ENCODE assay signal across 15 cellular contexts in the genomic region with DNA sequence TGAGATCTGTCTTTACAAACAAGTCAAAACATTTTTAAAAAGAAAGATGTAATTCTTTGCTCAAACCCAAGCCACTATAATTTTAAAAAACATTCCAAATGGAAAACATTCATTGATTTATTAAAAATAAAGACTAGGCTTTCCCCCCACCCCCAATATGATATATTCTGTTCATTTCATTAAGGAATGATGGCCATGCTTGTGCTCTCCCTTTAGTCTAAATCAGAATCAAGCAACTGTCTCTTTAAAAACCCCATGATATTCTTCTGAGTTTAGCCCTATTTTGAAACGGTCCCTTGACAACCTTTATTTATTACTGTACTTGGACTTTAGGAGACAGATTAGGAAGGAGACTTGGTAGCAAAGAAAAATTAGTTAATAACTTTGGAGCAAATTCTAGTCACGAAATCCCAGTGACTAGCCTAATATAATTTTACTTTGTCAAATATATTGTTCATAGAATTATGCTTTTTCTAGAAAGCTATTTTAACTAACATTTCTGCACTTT.
"Had no signal": no experiment of that assay in that cellular context is flagged by ENCODE, and none has a peak within 500 bp of the region (broad histone marks: within the 10 kb centered on the region; RNA-seq: fewer than 3 reads in every experiment).

No MANE protein-coding gene starts in this region.

- H3K4me3 ChIP-seq: psoas muscle, spleen, upper lobe of right lung had no signal

- H3K9me3 ChIP-seq: psoas muscle, spleen, upper lobe of right lung had no signal

- DNase-seq: activated CD4-positive, alpha-beta T cell treated with anti-CD3 and anti-CD28 coated beads, Interleukin-2, amount 50 U/mL, for 4 hours; activated CD4-positive, CD25-positive, alpha-beta regulatory T cell treated with anti-CD3 and anti-CD28 coated beads, Interleukin-2, amount 50 U/mL, for 72 hours; activated naive CD4-positive, alpha-beta T cell treated with Interleukin-2 at 50 U/mL for 16 hours; activated T-cell treated with anti-CD3 and anti-CD28 coated beads for 4 hours; anterior cingulate cortex; hypothalamus; kidney glomerular epithelial cell; mesendoderm; nephron progenitor cell; psoas muscle; spleen; T-helper 9 cell; upper lobe of right lung had no signal

- H3K27ac ChIP-seq: psoas muscle, spleen, upper lobe of right lung had no signal

- H3K27me3 Mint-ChIP-seq: stimulated activated naive CD8-positive, alpha-beta T cell treated with anti-CD3 and anti-CD28 coated beads, Interleukin-15, Interleukin-2, amounts not matched to agents 100 ng/mL and 50 ng/mL, for 24 hours had no signal

- H3K27me3 ChIP-seq: spleen, upper lobe of right lung had no signal

- H3K4me3 Mint-ChIP-seq: nephron progenitor cell; stimulated activated naive CD8-positive, alpha-beta T cell treated with anti-CD3 and anti-CD28 coated beads, Interleukin-15, Interleukin-2, amounts not matched to agents 100 ng/mL and 50 ng/mL, for 24 hours had no signal

- H3K27ac Mint-ChIP-seq: stimulated activated naive CD8-positive, alpha-beta T cell treated with anti-CD3 and anti-CD28 coated beads, Interleukin-15, Interleukin-2, amounts not matched to agents 100 ng/mL and 50 ng/mL, for 24 hours had no signal

- H3K36me3 ChIP-seq: upper lobe of right lung had no signal

- H3K9me3 Mint-ChIP-seq: nephron progenitor cell had no signal

- ATAC-seq: psoas muscle, sciatic nerve, upper lobe of right lung had no signal
